In genomic region chr3:141017366-141018322, GRCh38 we compare ENCODE assay signal across 9 cellular contexts. TPM values are rescaled to one million over a fixed set of nuclear protein-coding genes. Genes with fewer than 3 reads are reported as not detected.
DNase-seq lines count a peak whose midpoint lies in the region; ATAC-seq and TF ChIP-seq lines count a peak whose summit lies in the region.
"Not testable (repeated sequence)": the region's sequence is repeated elsewhere in the genome, so short reads cannot be mapped to it uniquely, and the experiment has no call there.
"Had no signal": no experiment of that assay in that cellular context is flagged by ENCODE, and none has a peak within 500 bp of the region (broad histone marks: within the 10 kb centered on the region; RNA-seq: fewer than 3 reads in every experiment).

No MANE protein-coding gene starts in this region.

- peak; percentile 28 for DNase-seq in GDM1 (lab: John Stamatoyannopoulos, UW)
- DNase-seq in T-helper 2 cell treated with Interferon-gamma antibody and Interleukin-4, amounts not matched to agents 5 μg/mL and 100 μg/mL, for 36 hours (ENCODE audit: low spot score), result peak; percentile 46
- DNase-seq in activated CD8-positive, alpha-beta T cell treated with anti-CD3 and anti-CD28 coated beads for 36 hours, result peak; percentile 87
- DNase-seq in immature natural killer cell, result peak; percentile 74 to 77 (median 75)
- DNase-seq in stimulated activated CD8-positive, alpha-beta memory T cell treated with anti-CD3 and anti-CD28 coated beads, Interleukin-4, amount 100 ng/mL, for 48 hours, result peak; percentile 34

- H3K27ac Mint-ChIP-seq in T-helper 2 cell treated with Interferon-gamma antibody and Interleukin-4, amounts not matched to agents 5 μg/mL and 100 μg/mL, for 36 hours, result peak overlapping the region; percentile 72
- peak overlapping the region; percentile 65 for H3K27ac Mint-ChIP-seq in activated CD8-positive, alpha-beta T cell treated with anti-CD3 and anti-CD28 coated beads for 36 hours
- peak overlapping the region; percentile 41 for H3K27ac Mint-ChIP-seq in activated T-helper 17 cell treated with anti-CD3 and anti-CD28 coated beads, Interleukin-2, amount 50 U/mL, for 72 hours
- H3K27ac Mint-ChIP-seq in activated naive CD8-positive, alpha-beta T cell, result not testable (repeated sequence)
- peak overlapping the region; percentile 72 to 89 (median 86) for H3K27ac Mint-ChIP-seq in immature natural killer cell

- CTCF ChIA-PET in activated CD8-positive, alpha-beta T cell treated with anti-CD3 and anti-CD28 coated beads for 36 hours (lab: Charles Lee), result interaction anchor here (0.9 to 1.6 kb wide), 4 partner anchors 18 to 176 kb away, joined by 3 to 6 read pairs (median 4); partner anchors contain the start of gene SPSB4

- H3K27me3 Mint-ChIP-seq in T-helper 2 cell treated with Interferon-gamma antibody and Interleukin-4, amounts not matched to agents 5 μg/mL and 100 μg/mL, for 36 hours (ENCODE audit: low read depth), result peaks cover 19% of the 10 kb centered on the region
- not testable (repeated sequence) for H3K27me3 Mint-ChIP-seq in activated CD8-positive, alpha-beta T cell treated with anti-CD3 and anti-CD28 coated beads for 36 hours; activated T-helper 17 cell treated with anti-CD3 and anti-CD28 coated beads, Interleukin-2, amount 50 U/mL, for 72 hours; activated naive CD8-positive, alpha-beta T cell
- peaks cover 7 to 13% (median 11%) of the 10 kb centered on the region in 3 donors for H3K27me3 Mint-ChIP-seq in immature natural killer cell (ENCODE audit: low read depth in 3 of 3)

- not testable (repeated sequence) for H3K9me3 Mint-ChIP-seq in T-helper 2 cell treated with Interferon-gamma antibody and Interleukin-4, amounts not matched to agents 5 μg/mL and 100 μg/mL, for 36 hours; activated CD8-positive, alpha-beta T cell treated with anti-CD3 and anti-CD28 coated beads for 36 hours; activated T-helper 17 cell treated with anti-CD3 and anti-CD28 coated beads, Interleukin-2, amount 50 U/mL, for 72 hours; activated naive CD8-positive, alpha-beta T cell (ENCODE audit: low read depth); immature natural killer cell

- TF ChIP-seq CTCF in activated CD8-positive, alpha-beta T cell treated with anti-CD3 and anti-CD28 coated beads for 36 hours (IDR thresholded peaks at IDR 0.05), result not testable (repeated sequence)

- intact Hi-C loops in activated CD8-positive, alpha-beta T cell treated with anti-CD3 and anti-CD28 coated beads for 36 hours (cut with micrococcal nuclease), result not testable (repeated sequence)

- POLR2A ChIA-PET in activated CD8-positive, alpha-beta T cell treated with anti-CD3 and anti-CD28 coated beads for 36 hours (lab: Charles Lee), result not testable (repeated sequence)

- H3K4me3 Mint-ChIP-seq in T-helper 2 cell treated with Interferon-gamma antibody and Interleukin-4, amounts not matched to agents 5 μg/mL and 100 μg/mL, for 36 hours, result peak overlapping the region; percentile 72
- not testable (repeated sequence) for H3K4me3 Mint-ChIP-seq in activated CD8-positive, alpha-beta T cell treated with anti-CD3 and anti-CD28 coated beads for 36 hours
- peak overlapping the region; percentile 28 for H3K4me3 Mint-ChIP-seq in activated T-helper 17 cell treated with anti-CD3 and anti-CD28 coated beads, Interleukin-2, amount 50 U/mL, for 72 hours
- peak overlapping the region; percentile 54 for H3K4me3 Mint-ChIP-seq in activated naive CD8-positive, alpha-beta T cell
- H3K4me3 Mint-ChIP-seq in immature natural killer cell, result peak overlapping the region; percentile 58 to 86 (median 72)

- peaks cover 17% of the 10 kb centered on the region for H3K4me1 Mint-ChIP-seq in T-helper 2 cell treated with Interferon-gamma antibody and Interleukin-4, amounts not matched to agents 5 μg/mL and 100 μg/mL, for 36 hours (ENCODE audit: low read depth)
- H3K4me1 Mint-ChIP-seq in activated CD8-positive, alpha-beta T cell treated with anti-CD3 and anti-CD28 coated beads for 36 hours (ENCODE audit: low read depth), result peaks cover 21% of the 10 kb centered on the region
- peaks cover 10% of the 10 kb centered on the region for H3K4me1 Mint-ChIP-seq in activated T-helper 17 cell treated with anti-CD3 and anti-CD28 coated beads, Interleukin-2, amount 50 U/mL, for 72 hours
- not testable (repeated sequence) for H3K4me1 Mint-ChIP-seq in activated naive CD8-positive, alpha-beta T cell (ENCODE audit: low read depth)
- peaks cover 25 to 39% of the 10 kb centered on the region in 2 donors for H3K4me1 Mint-ChIP-seq in immature natural killer cell

- H3K36me3 Mint-ChIP-seq in T-helper 2 cell treated with Interferon-gamma antibody and Interleukin-4, amounts not matched to agents 5 μg/mL and 100 μg/mL, for 36 hours (ENCODE audit: low read depth); activated CD8-positive, alpha-beta T cell treated with anti-CD3 and anti-CD28 coated beads for 36 hours (ENCODE audit: low read depth); activated T-helper 17 cell treated with anti-CD3 and anti-CD28 coated beads, Interleukin-2, amount 50 U/mL, for 72 hours (ENCODE audit: low read depth); activated naive CD8-positive, alpha-beta T cell; immature natural killer cell: not testable (repeated sequence)

- peak; percentile 57 for ATAC-seq in activated CD8-positive, alpha-beta T cell treated with anti-CD3 and anti-CD28 coated beads for 36 hours
- not testable (repeated sequence) for ATAC-seq in activated T-helper 17 cell treated with anti-CD3 and anti-CD28 coated beads, Interleukin-2, amount 50 U/mL, for 72 hours (replicated peaks)

RNA-seq across cellular contexts. Expression of gene SPSB4, which starts 33.5 kb away (rescaled TPM):
- not detected for total RNA-seq in activated CD8-positive, alpha-beta T cell treated with anti-CD3 and anti-CD28 coated beads for 36 hours
- total RNA-seq in activated T-helper 17 cell treated with anti-CD3 and anti-CD28 coated beads, Interleukin-2, amount 50 U/mL, for 72 hours, result not detected
- polyA plus RNA-seq in immature natural killer cell, result not detected
- total RNA-seq: HT1080, PC-3 had no signal

Comparison
In these comparisons a context has a peak if more than half of its experiments do, and no peak if none do; other contexts are left out.
1. DNase-seq: peak in every context shown above with its lines; median percentile 87 in activated CD8-positive, alpha-beta T cell treated with anti-CD3 and anti-CD28 coated beads for 36 hours; 75 in immature natural killer cell; 46 in T-helper 2 cell treated with Interferon-gamma antibody and Interleukin-4, amounts not matched to agents 5 μg/mL and 100 μg/mL, for 36 hours; 34 in stimulated activated CD8-positive, alpha-beta memory T cell treated with anti-CD3 and anti-CD28 coated beads, Interleukin-4, amount 100 ng/mL, for 48 hours; 28 in GDM1.